Comparison of ENCODE assay signal across 17 cellular contexts in the genomic region with DNA sequence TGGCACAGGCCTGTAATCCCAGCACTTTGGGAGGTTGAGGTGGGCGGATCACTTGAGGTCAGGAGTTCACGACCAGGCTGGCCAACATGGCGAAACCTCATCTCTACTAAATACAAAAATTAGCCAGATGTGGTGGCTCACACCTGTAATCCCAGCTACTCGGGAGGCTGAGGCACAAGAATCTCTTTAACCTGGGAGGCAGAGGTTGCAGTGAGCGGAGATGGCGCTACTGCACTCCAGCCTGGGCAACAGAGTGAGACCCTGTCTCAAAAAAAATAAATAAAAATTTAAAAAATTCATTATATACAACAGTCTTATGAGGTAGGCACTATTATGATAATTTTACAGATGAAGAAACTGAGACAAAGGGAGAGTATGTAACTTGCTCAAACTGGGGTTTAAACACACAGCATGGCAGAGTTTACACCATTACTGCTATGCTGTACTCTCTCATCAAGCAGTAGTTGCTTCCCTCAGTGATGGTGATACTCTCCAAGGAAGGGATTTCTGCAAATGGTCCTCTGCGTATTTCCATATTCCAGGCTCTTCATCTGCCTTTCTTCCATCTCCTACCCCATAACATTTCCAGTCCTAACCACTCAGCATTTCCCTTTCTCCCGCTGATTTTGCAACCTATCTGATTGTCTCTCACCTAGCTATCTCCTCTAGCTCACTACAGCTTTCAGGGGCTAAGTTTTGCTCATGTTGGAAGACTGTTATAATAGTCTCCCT.
A peak's percentile ranks its signal among the peaks of the same experiment; 100 is the strongest.
DNase-seq lines count a peak whose midpoint lies in the region; ATAC-seq, FAIRE-seq and TF ChIP-seq lines count a peak whose summit lies in the region.
"Had no signal": no experiment of that assay in that cellular context is flagged by ENCODE, and none has a peak within 500 bp of the region (broad histone marks: within the 10 kb centered on the region; RNA-seq: fewer than 3 reads in every experiment).

No MANE protein-coding gene starts in this region.

- BruUV-seq in Calu3 (replicated peaks; lab: Mats Ljungman, UMichigan) = no TSS peak

- no peak overlapping the region for H3K27ac ChIP-seq in A549
- H3K27ac ChIP-seq in epithelial cell of prostate = peak overlapping the region; percentile 82
- H3K27ac ChIP-seq: PC-9, SJSA1 had no signal

- TF ChIP-seq POLR2A in A549 (IDR thresholded peaks at IDR 0.05; ENCODE audit: low read length) = no peak

- peaks cover 4% of the 10 kb centered on the region for H3K36me3 Mint-ChIP-seq in Calu3 (ENCODE audit: insufficient read depth, unreplicated experiment)

- no peak for TF ChIP-seq RAD21 in A549 (conservative IDR thresholded peaks at IDR 0.05 in 1 of 2, IDR thresholded peaks at IDR 0.05 in 1 of 2)

- no peak for TF ChIP-seq CTCF in A549 (IDR thresholded peaks at IDR 0.05)
- TF ChIP-seq CTCF in Calu3 (IDR thresholded peaks at IDR 0.05; ENCODE audit: unreplicated experiment) = no peak

- intact Hi-C loops in Calu3 (cut with micrococcal nuclease; ENCODE audit: unreplicated experiment) = no loop called here

- ATAC-seq in A549 (peak; percentile 3 to 37; a peak in 3 of 6 replicates), GM18502 (IDR thresholded peaks at IDR 0.05; ENCODE audit: poor library complexity, unreplicated experiment) (no peak)

- DNase-seq in A549 (ENCODE audit: low read depth in 1 of 2, low spot score in 1 of 2) (no peak), Calu3 (no peak), OCI-M1 (lab: John Stamatoyannopoulos, UW) (peak; percentile 84), epithelial cell of prostate (ENCODE audit: low read depth, low spot score) (no peak), amygdala (lab: John Stamatoyannopoulos, UW) (no peak), SKM-1 (lab: John Stamatoyannopoulos, UW; ENCODE audit: unreplicated experiment) (no peak)
- DNase-seq: BE2C; CD4-positive, alpha-beta memory T cell; MV-4-11; NCI-H1417 treated with DMSO at 0.1 percent for 48 hours; NCI-H1930; NCI-H526 treated with DMSO at 0.1 percent for 48 hours; PC-9; SW 1271 had no signal

- peaks cover 15% of the 10 kb centered on the region for H3K4me1 ChIP-seq in A549
- H3K4me1 ChIP-seq: BE2C had no signal

- 93% methylated on average over 8 of the region's 8 CpGs for WGBS in A549 (ENCODE audit: missing lambda C conversion rate)

- POLR2A ChIA-PET in A549 (lab: Yijun Ruan, JAX) = interaction anchor here (0.6 kb wide), 1 partner anchor 312 kb away, joined by 3 read pairs; no protein-coding TSS in a partner anchor

- H3K27me3 Mint-ChIP-seq in Calu3 (ENCODE audit: unreplicated experiment) = no peaks in the 10 kb centered on the region
- H3K27me3 Mint-ChIP-seq: CD4-positive, alpha-beta memory T cell had no signal

- H3K27ac Mint-ChIP-seq in Calu3 (ENCODE audit: unreplicated experiment) = peak overlapping the region; percentile 45

- H3K4me3 Mint-ChIP-seq in Calu3 (ENCODE audit: low read depth, unreplicated experiment) = no peak overlapping the region

- CTCF ChIA-PET in A549 (lab: Yijun Ruan, JAX) = no interaction called here
- CTCF ChIA-PET in Calu3 (lab: Charles Lee) = no interaction called here

- TF ChIP-seq EP300 in A549 (IDR thresholded peaks at IDR 0.05) = no peak

- no peak for FAIRE-seq in A549 (lab: Jason Lieb, UNC)
- FAIRE-seq: GM18507 had no signal

- H3K4me2 ChIP-seq in A549 = no peak overlapping the region
- H3K4me2 ChIP-seq: PC-9 had no signal

- H3K9me3 ChIP-seq in A549 = no peaks in the 10 kb centered on the region
- H3K9me3 ChIP-seq: BE2C, SJSA1 had no signal

- H3K4me1 Mint-ChIP-seq in Calu3 (ENCODE audit: low read depth, unreplicated experiment) = peaks cover 37% of the 10 kb centered on the region

- peaks cover 3% of the 10 kb centered on the region for H3K9me3 Mint-ChIP-seq in Calu3 (ENCODE audit: low read depth, unreplicated experiment)

- H3K4me3 ChIP-seq in A549 = no peak overlapping the region
- H3K4me3 ChIP-seq: PC-9, SJSA1 had no signal

TF ChIP-seq in A549, 52 proteins besides CTCF, POLR2A, EP300 and RAD21:
- no peak for TF ChIP-seq MAFK (IDR thresholded peaks at IDR 0.05; ENCODE audit: partially characterized antibody)
- TF ChIP-seq CBX2 (IDR thresholded peaks at IDR 0.05; ENCODE audit: borderline replicate concordance, low read depth) = no peak
- no peak for TF ChIP-seq TP53 (CRISPR knock-in tag; IDR thresholded peaks at IDR 0.05)
- TF ChIP-seq SMC3 (IDR thresholded peaks at IDR 0.05) = no peak
